Comparison of ENCODE assay signal across 25 cellular contexts in the genomic region with DNA sequence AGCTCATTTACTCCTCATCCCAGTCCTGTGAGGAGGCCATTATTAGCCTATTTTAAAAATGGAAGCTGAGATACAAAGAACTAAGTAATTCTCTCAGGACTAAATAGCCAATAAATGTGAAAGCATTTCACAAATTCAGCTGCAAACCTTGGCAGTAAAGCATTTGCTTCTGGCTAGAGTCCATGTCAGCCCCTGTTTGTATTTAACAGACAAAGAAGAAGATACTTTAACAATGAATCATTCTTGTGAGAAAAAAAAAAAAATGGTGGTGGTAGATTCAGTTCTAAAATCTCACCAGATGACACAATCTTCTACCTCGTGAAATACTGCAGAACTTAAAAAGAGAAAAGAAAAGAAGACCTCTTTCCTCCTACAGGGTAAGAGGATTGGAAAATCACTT.
DNase-seq lines count a peak whose midpoint lies in the region; ATAC-seq and TF ChIP-seq lines count a peak whose summit lies in the region.
"Had no signal": no experiment of that assay in that cellular context is flagged by ENCODE, and none has a peak within 500 bp of the region (broad histone marks: within the 10 kb centered on the region; RNA-seq: fewer than 3 reads in every experiment).

No MANE protein-coding gene starts in this region.

- no peaks in the 10 kb centered on the region for H3K36me3 ChIP-seq in GM23248 (ENCODE audit: low read depth)
- H3K36me3 ChIP-seq in trophoblast cell (ENCODE audit: control insufficient read depth in 1 of 2, insufficient read depth in 2 of 2, low read length in 2 of 2): no peaks in the 10 kb centered on the region
- H3K36me3 ChIP-seq: cardiac muscle cell, gastroesophageal sphincter, lower lobe of right lung, upper lobe of right lung had no signal

- no peaks in the 10 kb centered on the region for H3K4me1 ChIP-seq in GM23248 (ENCODE audit: insufficient read depth)
- H3K4me1 ChIP-seq in trophoblast cell (ENCODE audit: control insufficient read depth in 1 of 2, insufficient read depth in 2 of 2, low read length in 2 of 2): no peaks in the 10 kb centered on the region
- H3K4me1 ChIP-seq: gastroesophageal sphincter, lower lobe of right lung, upper lobe of right lung had no signal

- H4K20me1 ChIP-seq in GM23248 (ENCODE audit: insufficient read depth): no peaks in the 10 kb centered on the region

- H3K27ac Mint-ChIP-seq in T-helper 2 cell treated with Interferon-gamma antibody and Interleukin-4, amounts not matched to agents 5 μg/mL and 100 μg/mL, for 36 hours: no peak overlapping the region
- H3K27ac Mint-ChIP-seq: activated naive CD4-positive, alpha-beta T cell treated with anti-CD3 and anti-CD28 coated beads, Interleukin-2, amount 10 ng/mL, durations not matched to agents 7 days and 5 days; CD8-positive, alpha-beta T cell; natural killer cell treated with Interleukin-12 subunit alpha and Interleukin-12 subunit beta and Interleukin-15 and Interleukin-18, amount 100 ng/mL, for 72 hours had no signal

- H3K9me3 ChIP-seq in GM23248 (ENCODE audit: low read depth) (no peaks in the 10 kb centered on the region), trophoblast cell (ENCODE audit: insufficient read depth, low read depth, low read length) (no peaks in the 10 kb centered on the region)
- H3K9me3 ChIP-seq: gastroesophageal sphincter, lower lobe of right lung, upper lobe of right lung had no signal

- no peaks in the 10 kb centered on the region for H3K36me3 Mint-ChIP-seq in T-helper 2 cell treated with Interferon-gamma antibody and Interleukin-4, amounts not matched to agents 5 μg/mL and 100 μg/mL, for 36 hours (ENCODE audit: low read depth)
- H3K36me3 Mint-ChIP-seq: activated naive CD4-positive, alpha-beta T cell treated with anti-CD3 and anti-CD28 coated beads, Interleukin-2, amount 10 ng/mL, durations not matched to agents 7 days and 5 days; CD8-positive, alpha-beta T cell; natural killer cell treated with Interleukin-12 subunit alpha and Interleukin-12 subunit beta and Interleukin-15 and Interleukin-18, amount 100 ng/mL, for 72 hours had no signal

- in situ Hi-C loops in GM23248 (cut with MboI): no loop called here
- in situ Hi-C loops in astrocyte of the cerebellum (cut with HindIII; ENCODE audit: low sequenced_read_pairs): no loop called here

- no peaks in the 10 kb centered on the region for H3K9me2 ChIP-seq in GM23248 (ENCODE audit: insufficient read depth)

- no peak overlapping the region for H4K12ac ChIP-seq in trophoblast cell (ENCODE audit: low read depth, low read length)

- no peak overlapping the region for H2BK120ac ChIP-seq in trophoblast cell (ENCODE audit: insufficient read depth, low read length, poor library complexity)

- peaks cover 10% of the 10 kb centered on the region for H3K9me3 Mint-ChIP-seq in T-helper 2 cell treated with Interferon-gamma antibody and Interleukin-4, amounts not matched to agents 5 μg/mL and 100 μg/mL, for 36 hours

- no peaks in the 10 kb centered on the region for H3K27me3 Mint-ChIP-seq in T-helper 2 cell treated with Interferon-gamma antibody and Interleukin-4, amounts not matched to agents 5 μg/mL and 100 μg/mL, for 36 hours (ENCODE audit: low read depth)
- H3K27me3 Mint-ChIP-seq: activated naive CD4-positive, alpha-beta T cell treated with anti-CD3 and anti-CD28 coated beads, Interleukin-2, amount 10 ng/mL, durations not matched to agents 7 days and 5 days; natural killer cell treated with Interleukin-12 subunit alpha and Interleukin-12 subunit beta and Interleukin-15 and Interleukin-18, amount 100 ng/mL, for 72 hours had no signal

- TF ChIP-seq CTCF in astrocyte of the cerebellum (IDR thresholded peaks at IDR 0.05; ENCODE audit: low read depth, low read length, missing control alignments) (no peak), fibroblast of villous mesenchyme (IDR thresholded peaks at IDR 0.05; ENCODE audit: insufficient read depth, low read depth, low read length) (no peak)

- H3K9ac ChIP-seq in GM23248 (no peak overlapping the region), trophoblast cell (ENCODE audit: low read length) (no peak overlapping the region)
- H3K9ac ChIP-seq: KMS-11 had no signal

- H3K4me3 Mint-ChIP-seq in T-helper 2 cell treated with Interferon-gamma antibody and Interleukin-4, amounts not matched to agents 5 μg/mL and 100 μg/mL, for 36 hours: no peak overlapping the region
- H3K4me3 Mint-ChIP-seq: activated naive CD4-positive, alpha-beta T cell treated with anti-CD3 and anti-CD28 coated beads, Interleukin-2, amount 10 ng/mL, durations not matched to agents 7 days and 5 days; CD8-positive, alpha-beta T cell; natural killer cell treated with Interleukin-12 subunit alpha and Interleukin-12 subunit beta and Interleukin-15 and Interleukin-18, amount 100 ng/mL, for 72 hours had no signal

- H3K79me1 ChIP-seq in trophoblast cell (ENCODE audit: low read length): no peaks in the 10 kb centered on the region

- H3K18ac ChIP-seq in trophoblast cell (ENCODE audit: low read length): no peak overlapping the region

- H3K14ac ChIP-seq in trophoblast cell (ENCODE audit: low read length): no peak overlapping the region

- no peak overlapping the region for H2AK5ac ChIP-seq in trophoblast cell (ENCODE audit: low read length)

- WGBS in GM23248 (ENCODE audit: low coverage in 1 of 2, low lambda C conversion rate in 2 of 2, missing lambda C conversion rate in 2 of 2), 2 experiments: 3 to 7% methylated on average over 1 of the region's 1 CpG
- WGBS in trophoblast cell (ENCODE audit: extremely low coverage, insufficient coverage, insufficient read length): no CpG with 5 or more reads among the region's 1 CpG

- H4K8ac ChIP-seq in trophoblast cell (ENCODE audit: low read depth, low read length): no peak overlapping the region

- no peak for ATAC-seq in HG03432 (IDR thresholded peaks at IDR 0.05; ENCODE audit: unreplicated experiment)
- ATAC-seq: CD8-positive, alpha-beta T cell; gastroesophageal sphincter; lower lobe of right lung; natural killer cell treated with Interleukin-12 subunit alpha and Interleukin-12 subunit beta and Interleukin-15 and Interleukin-18, amount 100 ng/mL, for 72 hours; stimulated activated naive CD8-positive, alpha-beta T cell treated with anti-CD3 and anti-CD28 coated beads, Interleukin-15, Interleukin-2, amounts not matched to agents 100 U/mL and 50 U/mL, for 24 hours; upper lobe of right lung had no signal

- H3K27ac ChIP-seq in GM23248 (no peak overlapping the region), trophoblast cell (ENCODE audit: low read depth, low read length) (peak overlapping the region; percentile 83)
- H3K27ac ChIP-seq: cardiac muscle cell, gastroesophageal sphincter, KMS-11, lower lobe of right lung, SK-N-MC, upper lobe of right lung had no signal

- DNase-seq in GM23248: peak; percentile 12
- DNase-seq in astrocyte of the cerebellum (ENCODE audit: low read depth): peak; percentile 91
- DNase-seq in fibroblast of villous mesenchyme (ENCODE audit: low read depth): peak; percentile 62
- DNase-seq in trophoblast cell: peak in 1 of 2 donors; percentile 10
- no peak for DNase-seq in T-helper 2 cell treated with Interferon-gamma antibody and Interleukin-4, amounts not matched to agents 5 μg/mL and 100 μg/mL, for 36 hours (ENCODE audit: low spot score)
- DNase-seq in NCI-H2029 (lab: John Stamatoyannopoulos, UW): no peak
- DNase-seq in SHP77 treated with DMSO at 0.1 percent for 48 hours (lab: John Stamatoyannopoulos, UW): no peak
- DNase-seq: activated naive CD4-positive, alpha-beta T cell treated with anti-CD3 and anti-CD28 coated beads, Interleukin-2, amount 10 ng/mL, durations not matched to agents 7 days and 5 days; activated T-cell treated with anti-CD3 and anti-CD28 coated beads for 4 hours; CD8-positive, alpha-beta T cell; DND-41; effector memory CD4-positive, alpha-beta T cell; HCEC 1CT; lower lobe of right lung; NCI-H1092 treated with DMSO at 0.1 percent for 48 hours; NCI-H748 treated with DMSO at 0.1 percent for 48 hours; stimulated activated CD4-positive, alpha-beta T cell treated with anti-CD3 and anti-CD28 coated beads, Interleukin-15, amount 100 ng/mL, for 24 hours; stimulated activated naive CD8-positive, alpha-beta T cell treated with anti-CD3 and anti-CD28 coated beads, Interleukin-15, Interleukin-2, amounts not matched to agents 100 U/mL and 50 U/mL, for 24 hours; upper lobe of right lung had no signal

- H2AFZ ChIP-seq in GM23248: no peak overlapping the region
- H2AFZ ChIP-seq in trophoblast cell (ENCODE audit: insufficient read depth, low read length, poor library complexity): no peak overlapping the region

- H3K4me3 ChIP-seq in GM23248 (no peak overlapping the region), astrocyte of the cerebellum (ENCODE audit: low read depth, low read length) (no peak overlapping the region), fibroblast of villous mesenchyme (ENCODE audit: low read depth, low read length) (no peak overlapping the region), trophoblast cell (ENCODE audit: low read depth, low read length) (no peak overlapping the region)
- H3K4me3 ChIP-seq: cardiac muscle cell, gastroesophageal sphincter, lower lobe of right lung, SK-N-MC, upper lobe of right lung had no signal

- no peak overlapping the region for H2BK12ac ChIP-seq in trophoblast cell (ENCODE audit: low read length)

- H3K4me1 Mint-ChIP-seq in T-helper 2 cell treated with Interferon-gamma antibody and Interleukin-4, amounts not matched to agents 5 μg/mL and 100 μg/mL, for 36 hours (ENCODE audit: low read depth): no peaks in the 10 kb centered on the region
- H3K4me1 Mint-ChIP-seq: activated naive CD4-positive, alpha-beta T cell treated with anti-CD3 and anti-CD28 coated beads, Interleukin-2, amount 10 ng/mL, durations not matched to agents 7 days and 5 days had no signal

- no peaks in the 10 kb centered on the region for H3F3A ChIP-seq in GM23248 (ENCODE audit: insufficient read depth)

- H4K91ac ChIP-seq in trophoblast cell (ENCODE audit: low read depth, low read length): no peak overlapping the region

- no peak overlapping the region for H3K23ac ChIP-seq in trophoblast cell (ENCODE audit: low read length)

- no peaks in the 10 kb centered on the region for H3K79me2 ChIP-seq in GM23248 (ENCODE audit: insufficient read depth)
- H3K79me2 ChIP-seq in trophoblast cell (ENCODE audit: control insufficient read depth, insufficient read depth, low read length, poor library complexity): no peaks in the 10 kb centered on the region

- no peak overlapping the region for H3K4ac ChIP-seq in trophoblast cell (ENCODE audit: low read depth, low read length)

- H2BK5ac ChIP-seq in trophoblast cell (ENCODE audit: low read depth, low read length, poor library complexity): no peak overlapping the region

- H3K4me2 ChIP-seq in GM23248 (ENCODE audit: unreplicated experiment) (no peak overlapping the region), trophoblast cell (ENCODE audit: low read length) (no peak overlapping the region)
- H3K4me2 ChIP-seq: KMS-11 had no signal

- H3K27me3 ChIP-seq in GM23248 (replicated peaks; ENCODE audit: insufficient read depth) (no peaks in the 10 kb centered on the region), trophoblast cell (ENCODE audit: insufficient read depth, low read length) (no peaks in the 10 kb centered on the region)
- H3K27me3 ChIP-seq: cardiac muscle cell, gastroesophageal sphincter, upper lobe of right lung had no signal

Comparison
In these comparisons a context has a peak if more than half of its experiments do, and no peak if none do; other contexts are left out.
1. DNase-seq: peak in GM23248 (single experiment), astrocyte of the cerebellum (single experiment) and fibroblast of villous mesenchyme (single experiment); none in T-helper 2 cell treated with Interferon-gamma antibody and Interleukin-4, amounts not matched to agents 5 μg/mL and 100 μg/mL, for 36 hours (single experiment), NCI-H2029 (single experiment) and SHP77 treated with DMSO at 0.1 percent for 48 hours (single experiment).